In the genomic region with DNA sequence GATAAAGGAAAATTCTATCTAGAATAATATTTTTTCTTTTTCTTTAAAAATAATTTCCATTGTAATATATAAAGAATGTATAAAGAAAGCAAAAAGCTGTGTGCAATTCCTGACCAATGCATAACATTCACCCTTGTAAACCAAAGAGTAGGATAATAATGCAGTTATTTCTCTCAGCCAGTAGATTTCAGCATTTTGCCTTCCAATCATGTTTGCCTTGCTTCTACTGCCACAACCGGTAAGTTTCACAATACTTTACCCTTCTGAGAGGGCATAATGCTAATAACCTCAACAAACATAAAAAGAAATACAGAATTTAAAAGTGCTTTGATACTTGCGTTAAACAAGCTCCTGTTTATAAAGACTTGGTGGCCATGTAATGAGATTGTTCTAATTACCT, we compare ENCODE assay signal across 14 cellular contexts. TPM values are rescaled to one million over a fixed set of nuclear protein-coding genes. Genes with fewer than 3 reads are reported as not detected.
A peak's percentile ranks its signal among the peaks of the same experiment; 100 is the strongest.
DNase-seq lines count a peak whose midpoint lies in the region; FAIRE-seq and TF ChIP-seq lines count a peak whose summit lies in the region.
"Had no signal": no experiment of that assay in that cellular context is flagged by ENCODE, and none has a peak within 500 bp of the region (broad histone marks: within the 10 kb centered on the region; RNA-seq: fewer than 3 reads in every experiment).

No MANE protein-coding gene starts in this region.

- H3K9ac ChIP-seq in adipocyte (ENCODE audit: low read length) = no peak overlapping the region
- no peak overlapping the region for H3K9ac ChIP-seq in kidney (ENCODE audit: low read length in 2 of 2)
- H3K9ac ChIP-seq in mammary epithelial cell (ENCODE audit: insufficient read depth, low read length) = no peak overlapping the region

- WGBS in mammary epithelial cell (ENCODE audit: low coverage, missing lambda C conversion rate) = 69% methylated on average over 2 of the region's 2 CpGs

- H4K20me1 ChIP-seq in mammary epithelial cell (ENCODE audit: insufficient read depth, low read length) = no peaks in the 10 kb centered on the region

- H3K4me3 ChIP-seq in adipocyte (ENCODE audit: low read length) (no peak overlapping the region), kidney (ENCODE audit: low read length in 2 of 2) (no peak overlapping the region), mammary epithelial cell (replicated peaks in 1 of 3; ENCODE audit: insufficient read depth in 1 of 3, low read depth in 2 of 3, low read length in 3 of 3) (no peak overlapping the region)

- H3K79me2 ChIP-seq in mammary epithelial cell (ENCODE audit: insufficient read depth, low read length) = peaks cover 2% of the 10 kb centered on the region

- no peaks in the 10 kb centered on the region for H3K27me3 ChIP-seq in adipocyte (replicated peaks; ENCODE audit: control insufficient read depth, insufficient read depth, low read length)
- H3K27me3 ChIP-seq in mammary epithelial cell (ENCODE audit: insufficient read depth, low read length) = no peaks in the 10 kb centered on the region

- no TSS peak for BruUV-seq in mammary epithelial cell (replicated peaks; lab: Mats Ljungman, UMichigan)

- CTCF ChIA-PET in mammary epithelial cell (lab: Charles Lee; ENCODE audit: low non-redundant PET) = no interaction called here

- FAIRE-seq in GM19239 (lab: Jason Lieb, UNC) (peak; percentile 60), kidney (lab: Jason Lieb, UNC) (peak; percentile 11)

- TF ChIP-seq CTCF in kidney (IDR thresholded peaks at IDR 0.05; ENCODE audit: borderline replicate concordance, extremely low read depth, insufficient read depth) (no peak), osteocyte (IDR thresholded peaks at IDR 0.05) (no peak), mammary epithelial cell (conservative IDR thresholded peaks at IDR 0.05 in 1 of 2, IDR thresholded peaks at IDR 0.05 in 1 of 2; ENCODE audit: extremely low read depth in 1 of 2, insufficient read depth in 1 of 2, low read depth in 1 of 2, low read length in 2 of 2) (no peak)

- H3K27ac Mint-ChIP-seq in osteocyte (ENCODE audit: unreplicated experiment) = peak overlapping the region; percentile 63

- H3K4me2 ChIP-seq in mammary epithelial cell (ENCODE audit: insufficient read depth, low read depth, low read length) = no peak overlapping the region

- H3K4me1 ChIP-seq in adipocyte (ENCODE audit: control insufficient read depth, insufficient read depth, low read length) (peaks cover 18% of the 10 kb centered on the region), kidney (ENCODE audit: control insufficient read depth in 1 of 2, insufficient read depth in 1 of 2, low read depth in 1 of 2, low read length in 2 of 2) (peaks cover 2 to 3% of the 10 kb centered on the region in 2 donors), mammary epithelial cell (ENCODE audit: insufficient read depth, low read length) (no peaks in the 10 kb centered on the region)

- intact Hi-C loops in kidney (cut with DNase I) = no loop called here
- intact Hi-C loops in mammary epithelial cell (cut with micrococcal nuclease) = no loop called here

- H3K27me3 Mint-ChIP-seq in osteocyte (ENCODE audit: unreplicated experiment) = no peaks in the 10 kb centered on the region

- peaks cover 13% of the 10 kb centered on the region for H3K36me3 Mint-ChIP-seq in osteocyte (ENCODE audit: unreplicated experiment)

- no peaks in the 10 kb centered on the region for H3K9me3 ChIP-seq in adipocyte (ENCODE audit: control insufficient read depth, low read length)
- no peaks in the 10 kb centered on the region for H3K9me3 ChIP-seq in kidney (ENCODE audit: control insufficient read depth in 1 of 2, low read length in 2 of 2)
- no peaks in the 10 kb centered on the region for H3K9me3 ChIP-seq in mammary epithelial cell (replicated peaks; ENCODE audit: insufficient read depth, low read length)
- H3K9me3 ChIP-seq: Caco-2 had no signal

- DNase-seq in GM19239 (ENCODE audit: insufficient read length, low spot score) (no peak), adipocyte (ENCODE audit: low read depth) (peak; percentile 72), kidney (no peak), osteocyte (ENCODE audit: extremely low spot score, unreplicated experiment) (no peak), mammary epithelial cell (no peak), SHP77 (lab: John Stamatoyannopoulos, UW) (no peak), NCI-H1436 treated with DMSO at 0.1 percent for 48 hours (lab: John Stamatoyannopoulos, UW) (no peak)
- DNase-seq: Caco-2, DMS153, HCEC 1CT, NCI-H146, NCI-H2227 treated with DMSO at 0.1 percent for 48 hours, NCI-H524 had no signal

- no peaks in the 10 kb centered on the region for H3K9me3 Mint-ChIP-seq in osteocyte (ENCODE audit: unreplicated experiment)
- H3K9me3 Mint-ChIP-seq: CD14-positive monocyte had no signal

- no peak overlapping the region for H3K4me3 Mint-ChIP-seq in osteocyte (ENCODE audit: unreplicated experiment)
- H3K4me3 Mint-ChIP-seq: CD14-positive monocyte had no signal

- H3K27ac ChIP-seq in kidney (ENCODE audit: low read depth in 2 of 2, low read length in 2 of 2) (no peak overlapping the region), mammary epithelial cell (ENCODE audit: insufficient read depth, low read depth, low read length) (no peak overlapping the region)

- dilution Hi-C loops in mammary epithelial cell (cut with HindIII; ENCODE audit: low sequenced_read_pairs) = no loop called here

- H3K36me3 ChIP-seq in adipocyte (ENCODE audit: control insufficient read depth, insufficient read depth, low read length, severe bottlenecking) (peaks cover 35% of the 10 kb centered on the region), kidney (ENCODE audit: control insufficient read depth in 1 of 2, insufficient read depth in 2 of 2, low read length in 2 of 2) (no peaks in the 10 kb centered on the region), mammary epithelial cell (ENCODE audit: insufficient read depth, low read length) (peaks cover 17% of the 10 kb centered on the region)

- H3K4me1 Mint-ChIP-seq in osteocyte (ENCODE audit: unreplicated experiment) = peaks cover 34% of the 10 kb centered on the region

- in situ Hi-C loops in mammary epithelial cell (cut with MboI; ENCODE audit: low sequenced_read_pairs in 2 of 2) = no loop called here

- H2AFZ ChIP-seq in mammary epithelial cell (ENCODE audit: low read depth, low read length) = no peak overlapping the region

RNA-seq across cellular contexts. Expression of a gene that starts 59.9 kb away (rescaled TPM):
- total RNA-seq in kidney = 26.6 TPM
- 13.5 TPM for polyA plus RNA-seq in kidney (ENCODE audit: insufficient read depth, low read depth, low replicate concordance)
- total RNA-seq in osteocyte = 55.9 and 64.1 TPM in 2 replicates
- 10 to 100 TPM; 45.4 to 46.7 TPM for total RNA-seq in mammary epithelial cell
- 17.2 TPM for polyA plus RNA-seq in mammary epithelial cell
- 5.4 TPM for polyA minus RNA-seq in mammary epithelial cell
